In the genomic region with DNA sequence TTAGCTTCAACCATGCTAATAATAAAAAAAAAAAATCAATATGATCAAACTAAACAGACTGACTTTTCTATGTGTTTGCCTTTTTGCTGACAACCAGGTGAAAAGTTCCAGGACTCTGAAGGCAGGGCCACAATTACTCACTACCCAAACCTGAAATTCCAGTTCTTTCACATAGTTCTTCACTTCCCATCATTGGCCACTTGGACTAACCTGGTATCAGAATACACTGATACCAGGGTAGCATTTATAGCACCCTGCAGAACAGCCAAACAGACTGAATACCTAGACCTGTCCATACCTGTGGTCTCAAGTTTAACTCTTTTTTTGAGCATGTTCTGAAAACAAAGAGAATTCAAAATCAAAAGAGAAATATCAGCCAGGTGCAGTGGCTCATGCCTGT, we compare ENCODE assay signal across 10 cellular contexts. TPM values are rescaled to one million over a fixed set of nuclear protein-coding genes. Genes with fewer than 3 reads are reported as not detected.
DNase-seq lines count a peak whose midpoint lies in the region; ATAC-seq, FAIRE-seq and TF ChIP-seq lines count a peak whose summit lies in the region.
"Had no signal": no experiment of that assay in that cellular context is flagged by ENCODE, and none has a peak within 500 bp of the region (broad histone marks: within the 10 kb centered on the region; RNA-seq: fewer than 3 reads in every experiment).

No MANE protein-coding gene starts in this region.

- no peak for ATAC-seq in activated CD4-positive, CD25-positive, alpha-beta regulatory T cell treated with anti-CD3 and anti-CD28 coated beads, Interleukin-2, amount 50 U/mL, for 24 hours
- ATAC-seq in HG02938 (IDR thresholded peaks at IDR 0.05; ENCODE audit: unreplicated experiment) = no peak

- H3K4me1 ChIP-seq in osteoblast (ENCODE audit: insufficient read depth, low read length) = no peaks in the 10 kb centered on the region

- no peaks in the 10 kb centered on the region for H3K36me3 ChIP-seq in osteoblast (ENCODE audit: insufficient read depth, low read length)

- H3K9me3 ChIP-seq in osteoblast (ENCODE audit: low read depth, low read length) = no peaks in the 10 kb centered on the region

- no peak overlapping the region for H3K4me2 ChIP-seq in osteoblast (ENCODE audit: insufficient read depth, low read length)

- H3K4me3 ChIP-seq in osteoblast (ENCODE audit: insufficient read depth, low read length) (no peak overlapping the region), foreskin fibroblast (ENCODE audit: low read depth in 1 of 2, low read length in 2 of 2) (no peak overlapping the region)

- peak; percentile 93 for FAIRE-seq in colon (lab: Jason Lieb, UNC)
- FAIRE-seq: endometrium had no signal

- no peak overlapping the region for H3K27ac ChIP-seq in osteoblast (ENCODE audit: low read depth, low read length)

- peak; percentile 56 for DNase-seq in DMS79 treated with DMSO at 0.1 percent for 48 hours (lab: John Stamatoyannopoulos, UW)
- peak; percentile 77 for DNase-seq in NCI-H146 treated with DMSO at 0.1 percent for 48 hours (lab: John Stamatoyannopoulos, UW; ENCODE audit: unreplicated experiment)
- peak; percentile 10 for DNase-seq in osteoblast (ENCODE audit: insufficient read length, low spot score, missing footprints)
- no peak for DNase-seq in foreskin fibroblast
- no peak for DNase-seq in activated effector memory CD4-positive, alpha-beta T cell treated with Interleukin-2 at 50 U/mL for 16 hours
- DNase-seq: T1000 had no signal

- H4K20me1 ChIP-seq in osteoblast (ENCODE audit: insufficient read depth, low read length) = peaks cover 20% of the 10 kb centered on the region

- H3K79me2 ChIP-seq in osteoblast (ENCODE audit: insufficient read depth, low read length) = peaks cover 70% of the 10 kb centered on the region

- no peak overlapping the region for H2AFZ ChIP-seq in osteoblast (ENCODE audit: low read length)

- H3K27me3 ChIP-seq in osteoblast (ENCODE audit: insufficient read depth, low read length) = no peaks in the 10 kb centered on the region

- TF ChIP-seq CTCF in osteoblast (IDR thresholded peaks at IDR 0.05; ENCODE audit: extremely low read depth, low read depth, low read length) (no peak), foreskin fibroblast (IDR thresholded peaks at IDR 0.05; ENCODE audit: low read depth, low read length) (no peak)

RNA-seq across cellular contexts. Expression of gene ELF1, which starts 25.1 kb away (rescaled TPM):
- total RNA-seq in osteoblast = 60.7 and 63.0 TPM in 2 replicates

Comparison
In these comparisons a context has a peak if more than half of its experiments do, and no peak if none do; other contexts are left out.
1. DNase-seq: peak in DMS79 treated with DMSO at 0.1 percent for 48 hours (single experiment), NCI-H146 treated with DMSO at 0.1 percent for 48 hours (single experiment) and osteoblast (single experiment); none in foreskin fibroblast (0 of 2) and activated effector memory CD4-positive, alpha-beta T cell treated with Interleukin-2 at 50 U/mL for 16 hours (single experiment).